Comparison of ENCODE assay signal across 1 cellular context in the genomic region with DNA sequence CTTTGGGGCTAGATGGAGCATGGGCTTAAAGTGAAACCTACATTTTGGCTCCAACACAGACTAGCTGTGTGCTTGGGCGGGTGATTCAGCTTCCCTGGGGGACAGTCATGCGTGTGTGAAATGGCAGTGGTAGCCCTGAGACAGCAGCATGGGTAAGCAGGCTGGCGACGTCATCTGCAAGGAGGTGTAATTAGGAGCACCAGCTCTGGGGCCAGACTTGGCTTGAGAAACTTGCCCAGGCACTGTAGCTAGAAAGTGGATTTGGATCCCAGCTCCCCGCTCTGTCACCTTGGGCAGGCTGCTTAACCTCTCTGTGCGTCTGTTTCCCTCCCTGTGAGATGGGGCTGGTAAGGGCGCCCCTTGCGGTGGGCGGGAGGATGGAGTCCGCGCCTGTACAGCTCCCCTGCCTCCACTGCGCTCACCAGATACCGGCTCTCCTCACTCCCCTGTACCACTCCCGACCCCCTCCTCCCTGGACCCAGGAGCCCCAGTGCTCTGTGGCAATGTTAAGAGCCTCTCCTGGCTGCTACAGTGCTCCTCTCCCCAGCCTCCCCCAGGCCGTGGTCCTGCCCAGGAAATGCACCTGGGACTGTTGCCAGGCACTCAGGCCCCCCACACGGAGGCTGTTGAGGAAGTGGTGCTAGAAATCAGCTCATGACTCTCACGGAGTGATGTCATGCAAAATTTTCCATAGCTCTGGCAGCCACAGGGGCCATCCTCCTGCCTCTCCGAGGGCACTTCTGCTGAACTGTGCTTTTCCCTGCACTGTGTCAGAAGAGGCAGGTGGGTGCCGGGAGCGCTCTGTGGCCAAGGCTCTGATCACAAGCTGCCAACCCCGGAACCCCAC.
TF ChIP-seq lines count a peak whose summit lies in the region.

No MANE protein-coding gene starts in this region.

TF ChIP-seq in WTC11, 78 proteins besides CTCF, POLR2A, EP300 and RAD21 (continued from another document):
- TF ChIP-seq, protein P1, sequence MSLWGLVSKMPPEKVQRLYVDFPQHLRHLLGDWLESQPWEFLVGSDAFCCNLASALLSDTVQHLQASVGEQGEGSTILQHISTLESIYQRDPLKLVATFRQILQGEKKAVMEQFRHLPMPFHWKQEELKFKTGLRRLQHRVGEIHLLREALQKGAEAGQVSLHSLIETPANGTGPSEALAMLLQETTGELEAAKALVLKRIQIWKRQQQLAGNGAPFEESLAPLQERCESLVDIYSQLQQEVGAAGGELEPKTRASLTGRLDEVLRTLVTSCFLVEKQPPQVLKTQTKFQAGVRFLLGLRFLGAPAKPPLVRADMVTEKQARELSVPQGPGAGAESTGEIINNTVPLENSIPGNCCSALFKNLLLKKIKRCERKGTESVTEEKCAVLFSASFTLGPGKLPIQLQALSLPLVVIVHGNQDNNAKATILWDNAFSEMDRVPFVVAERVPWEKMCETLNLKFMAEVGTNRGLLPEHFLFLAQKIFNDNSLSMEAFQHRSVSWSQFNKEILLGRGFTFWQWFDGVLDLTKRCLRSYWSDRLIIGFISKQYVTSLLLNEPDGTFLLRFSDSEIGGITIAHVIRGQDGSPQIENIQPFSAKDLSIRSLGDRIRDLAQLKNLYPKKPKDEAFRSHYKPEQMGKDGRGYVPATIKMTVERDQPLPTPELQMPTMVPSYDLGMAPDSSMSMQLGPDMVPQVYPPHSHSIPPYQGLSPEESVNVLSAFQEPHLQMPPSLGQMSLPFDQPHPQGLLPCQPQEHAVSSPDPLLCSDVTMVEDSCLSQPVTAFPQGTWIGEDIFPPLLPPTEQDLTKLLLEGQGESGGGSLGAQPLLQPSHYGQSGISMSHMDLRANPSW (CRISPR knock-in tag; conservative IDR thresholded peaks at IDR 0.05; ENCODE audit: low read depth): no peak
- TF ChIP-seq ZNF263 (CRISPR knock-in tag; IDR thresholded peaks at IDR 0.05; ENCODE audit: low read depth) (no peak), TEAD1 (CRISPR knock-in tag; IDR thresholded peaks at IDR 0.05) (no peak), ELF4 (CRISPR knock-in tag; IDR thresholded peaks at IDR 0.05; ENCODE audit: low read depth) (no peak)
